8 cellular contexts compared by ENCODE assay signal in genomic region chr16:10738231-10739077, GRCh38. TPM values are rescaled to one million over a fixed set of nuclear protein-coding genes. Genes with fewer than 3 reads are reported as not detected.
DNase-seq lines count a peak whose midpoint lies in the region; ATAC-seq and TF ChIP-seq lines count a peak whose summit lies in the region.

No MANE protein-coding gene starts in this region.

- peaks cover 0 to 4% of the 10 kb centered on the region in 2 donors for H3K36me3 Mint-ChIP-seq in CD14-positive monocyte
- H3K36me3 Mint-ChIP-seq in memory B cell, result peaks cover under 1% of the 10 kb centered on the region

- H3K27me3 Mint-ChIP-seq in CD14-positive monocyte (ENCODE audit: low read depth in 3 of 3) (peaks cover 0 to 5% (median 2%) of the 10 kb centered on the region in 3 donors), memory B cell (no peaks in the 10 kb centered on the region)

- peaks cover 0 to 2% (median 0%) of the 10 kb centered on the region in 7 donors for H3K9me3 Mint-ChIP-seq in CD14-positive monocyte
- H3K9me3 Mint-ChIP-seq in memory B cell, result no peaks in the 10 kb centered on the region

- H3K27ac Mint-ChIP-seq in CD14-positive monocyte (peak overlapping the region; percentile 82 to 94 (median 91)), memory B cell (peak overlapping the region; percentile 86)

- ATAC-seq in GM19395 (IDR thresholded peaks at IDR 0.05; ENCODE audit: unreplicated experiment) (peak; percentile 74), HG03354 (IDR thresholded peaks at IDR 0.05; ENCODE audit: poor library complexity, severe bottlenecking, unreplicated experiment) (peak; percentile 73), memory B cell (ENCODE audit: low read depth) (no peak)

- peak; percentile 88 for DNase-seq in CD14-positive monocyte (ENCODE audit: low spot score)
- DNase-seq in T-helper 2 cell, result peak in 3 of 5 experiments; percentile 15 to 90 (median 23)
- no peak for DNase-seq in memory B cell (ENCODE audit: low spot score in 2 of 2)
- DNase-seq in substantia nigra (lab: John Stamatoyannopoulos, UW), result peak in 40 of 49 donors; percentile 4 to 81 (median 55)
- no peak for DNase-seq in 8988T

- TF ChIP-seq CTCF in CD14-positive monocyte (IDR thresholded peaks at IDR 0.05), result no peak

- intact Hi-C loops in CD14-positive monocyte (cut with micrococcal nuclease), result loop anchor here in 1 of 2 donors (5.0 kb wide), 1 partner anchor 106 kb away; no protein-coding TSS in a partner anchor

- peaks cover 24% of the 10 kb centered on the region for H3K4me1 Mint-ChIP-seq in CD14-positive monocyte
- peaks cover 28% of the 10 kb centered on the region for H3K4me1 Mint-ChIP-seq in memory B cell

- H3K27ac ChIP-seq in cingulate gyrus (ENCODE audit: low read depth, low read length) (peak overlapping the region; percentile 6), substantia nigra (ENCODE audit: low read depth, low read length, poor library complexity, severe bottlenecking) (peak overlapping the region; percentile 58)

- H3K4me3 Mint-ChIP-seq in CD14-positive monocyte, result no peak overlapping the region
- peak overlapping the region; percentile 55 for H3K4me3 Mint-ChIP-seq in memory B cell

RNA-seq across cellular contexts. Expression of gene NUBP1, which starts 5.2 kb away (rescaled TPM):
- polyA plus RNA-seq in CD14-positive monocyte, result 10 to 100 TPM; 54.3 to 56.6 TPM

RNA-seq across cellular contexts. Expression of gene TEKT5, which starts 43.7 kb away (rescaled TPM):
- not detected for polyA plus RNA-seq in CD14-positive monocyte

Comparison
In these comparisons a context has a peak if more than half of its experiments do, and no peak if none do; other contexts are left out.
1. DNase-seq: peak in CD14-positive monocyte (single experiment), T-helper 2 cell (3 of 5) and substantia nigra (40 of 49); none in memory B cell (0 of 2) and 8988T (single experiment).